Comparison of ENCODE assay signal across 1 cellular context in the genomic region with DNA sequence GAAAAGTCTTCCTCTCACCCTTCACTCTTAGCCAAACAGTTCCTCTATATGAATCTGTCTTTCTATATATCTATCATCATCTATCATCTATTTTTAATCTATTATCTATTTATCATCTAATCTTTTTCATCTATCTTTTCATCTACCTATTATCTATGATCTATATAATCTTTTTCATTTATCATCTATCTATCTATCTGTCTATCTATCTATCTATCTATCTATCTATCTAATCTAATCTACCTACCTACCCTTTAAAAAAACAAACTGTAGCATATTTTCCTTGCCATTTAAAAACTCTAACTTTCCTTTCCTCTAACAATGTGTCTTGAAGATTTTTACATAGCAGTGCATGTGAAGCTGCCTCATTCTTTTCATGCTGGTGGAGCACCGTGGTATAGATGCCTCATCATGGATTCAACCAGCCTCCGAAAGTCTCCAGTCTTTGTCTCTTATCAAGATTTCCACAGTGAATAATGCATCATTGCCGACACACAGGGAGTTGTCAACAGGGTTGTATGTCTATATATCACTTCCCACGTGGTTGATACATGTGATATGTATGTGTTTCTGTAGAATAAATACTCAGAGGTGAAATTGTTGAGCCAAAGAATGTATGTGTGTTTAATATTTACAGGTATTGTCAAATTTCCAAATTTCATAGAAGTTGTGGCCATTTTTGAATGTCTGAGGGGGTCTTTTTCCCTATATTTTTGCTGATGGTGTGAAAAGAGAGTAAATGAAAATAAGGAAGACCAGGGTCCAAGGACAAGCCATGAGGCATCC.
TF ChIP-seq lines count a peak whose summit lies in the region.

No MANE protein-coding gene starts in this region.

TF ChIP-seq in K562, 482 proteins besides CTCF, POLR2A, EP300 and RAD21 (continued from another document):
- TF ChIP-seq RBM22 (IDR thresholded peaks at IDR 0.05; ENCODE audit: low read depth, low read length, poor library complexity, severe bottlenecking) (no peak), E2F8 (IDR thresholded peaks at IDR 0.05; ENCODE audit: low read depth, partially characterized antibody) (no peak), EGR1 (conservative IDR thresholded peaks at IDR 0.05) (no peak), ZNF707 (CRISPR knock-in tag; conservative IDR thresholded peaks at IDR 0.05) (no peak), E2F5 (CRISPR knock-in tag; IDR thresholded peaks at IDR 0.05) (no peak), RBM14 (IDR thresholded peaks at IDR 0.05; ENCODE audit: borderline replicate concordance, insufficient read depth, low read depth, low read length) (no peak), FOXK2 (conservative IDR thresholded peaks at IDR 0.05 in 1 of 2, IDR thresholded peaks at IDR 0.05 in 1 of 2; ENCODE audit: low read depth in 2 of 2) (peak in 1 of 2 experiments; percentile 79; a peak in 3 of 4 replicates), SMARCA4 (IDR thresholded peaks at IDR 0.05) (peak; percentile 41; the same call in 1 of the 2 replicates), ZNF785 (CRISPR knock-in tag; IDR thresholded peaks at IDR 0.05) (no peak), GABPB1 (CRISPR knock-in tag; IDR thresholded peaks at IDR 0.05) (no peak), TEAD4 (IDR thresholded peaks at IDR 0.05; ENCODE audit: low read length) (0 out of 2 replicates have a peak, but pooled peaks have one; percentile 18), TEAD4 (CRISPR knock-in tag; IDR thresholded peaks at IDR 0.05; ENCODE audit: borderline replicate concordance) (no peak), RUNX1 (IDR thresholded peaks at IDR 0.05; ENCODE audit: low read depth) (no peak), LEF1 (IDR thresholded peaks at IDR 0.05) (no peak), SMAD4 (CRISPR knock-in tag; conservative IDR thresholded peaks at IDR 0.05) (0 out of 2 replicates have a peak, but pooled peaks have one; percentile 12), HDAC1 (IDR thresholded peaks at IDR 0.05) (0 out of 4 replicates have a peak, but pooled peaks of 1 of the 2 experiments have one; percentile 11), ZNF124 (CRISPR knock-in tag; IDR thresholded peaks at IDR 0.05) (no peak), NFRKB (IDR thresholded peaks at IDR 0.05; ENCODE audit: low read depth) (no peak), TCF7L2 (IDR thresholded peaks at IDR 0.05; ENCODE audit: low read depth, low read length) (no peak), TRIM24 (IDR thresholded peaks at IDR 0.05) (0 out of 4 replicates have a peak, but pooled peaks of 1 of the 2 experiments have one; percentile 31), RB1 (IDR thresholded peaks at IDR 0.05; ENCODE audit: low read depth) (no peak), POLR3A (IDR thresholded peaks at IDR 0.05; ENCODE audit: borderline replicate concordance, extremely low read depth, insufficient read depth, insufficient read length) (no peak), FOXM1 (IDR thresholded peaks at IDR 0.05; ENCODE audit: low read depth) (no peak), FOXM1 (CRISPR knock-in tag; IDR thresholded peaks at IDR 0.05; ENCODE audit: low read depth) (no peak), ELF4 (CRISPR knock-in tag; IDR thresholded peaks at IDR 0.05) (no peak), ZEB2 (IDR thresholded peaks at IDR 0.05) (peak; percentile 93), SMARCE1 (IDR thresholded peaks at IDR 0.05) (0 out of 2 replicates have a peak, but pooled peaks have one; percentile 19), GATAD2B (IDR thresholded peaks at IDR 0.05; ENCODE audit: borderline replicate concordance) (peak; percentile 91), MAZ (CRISPR knock-in tag; conservative IDR thresholded peaks at IDR 0.05 in 1 of 2, IDR thresholded peaks at IDR 0.05 in 1 of 2) (no peak)
- TF ChIP-seq, protein P1, sequence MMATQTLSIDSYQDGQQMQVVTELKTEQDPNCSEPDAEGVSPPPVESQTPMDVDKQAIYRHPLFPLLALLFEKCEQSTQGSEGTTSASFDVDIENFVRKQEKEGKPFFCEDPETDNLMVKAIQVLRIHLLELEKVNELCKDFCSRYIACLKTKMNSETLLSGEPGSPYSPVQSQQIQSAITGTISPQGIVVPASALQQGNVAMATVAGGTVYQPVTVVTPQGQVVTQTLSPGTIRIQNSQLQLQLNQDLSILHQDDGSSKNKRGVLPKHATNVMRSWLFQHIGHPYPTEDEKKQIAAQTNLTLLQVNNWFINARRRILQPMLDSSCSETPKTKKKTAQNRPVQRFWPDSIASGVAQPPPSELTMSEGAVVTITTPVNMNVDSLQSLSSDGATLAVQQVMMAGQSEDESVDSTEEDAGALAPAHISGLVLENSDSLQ (IDR thresholded peaks at IDR 0.05), result peak; percentile 61
- TF ChIP-seq, protein P2, sequence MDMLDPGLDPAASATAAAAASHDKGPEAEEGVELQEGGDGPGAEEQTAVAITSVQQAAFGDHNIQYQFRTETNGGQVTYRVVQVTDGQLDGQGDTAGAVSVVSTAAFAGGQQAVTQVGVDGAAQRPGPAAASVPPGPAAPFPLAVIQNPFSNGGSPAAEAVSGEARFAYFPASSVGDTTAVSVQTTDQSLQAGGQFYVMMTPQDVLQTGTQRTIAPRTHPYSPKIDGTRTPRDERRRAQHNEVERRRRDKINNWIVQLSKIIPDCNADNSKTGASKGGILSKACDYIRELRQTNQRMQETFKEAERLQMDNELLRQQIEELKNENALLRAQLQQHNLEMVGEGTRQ (CRISPR knock-in tag; IDR thresholded peaks at IDR 0.05), result no peak
- TF ChIP-seq, protein P3, sequence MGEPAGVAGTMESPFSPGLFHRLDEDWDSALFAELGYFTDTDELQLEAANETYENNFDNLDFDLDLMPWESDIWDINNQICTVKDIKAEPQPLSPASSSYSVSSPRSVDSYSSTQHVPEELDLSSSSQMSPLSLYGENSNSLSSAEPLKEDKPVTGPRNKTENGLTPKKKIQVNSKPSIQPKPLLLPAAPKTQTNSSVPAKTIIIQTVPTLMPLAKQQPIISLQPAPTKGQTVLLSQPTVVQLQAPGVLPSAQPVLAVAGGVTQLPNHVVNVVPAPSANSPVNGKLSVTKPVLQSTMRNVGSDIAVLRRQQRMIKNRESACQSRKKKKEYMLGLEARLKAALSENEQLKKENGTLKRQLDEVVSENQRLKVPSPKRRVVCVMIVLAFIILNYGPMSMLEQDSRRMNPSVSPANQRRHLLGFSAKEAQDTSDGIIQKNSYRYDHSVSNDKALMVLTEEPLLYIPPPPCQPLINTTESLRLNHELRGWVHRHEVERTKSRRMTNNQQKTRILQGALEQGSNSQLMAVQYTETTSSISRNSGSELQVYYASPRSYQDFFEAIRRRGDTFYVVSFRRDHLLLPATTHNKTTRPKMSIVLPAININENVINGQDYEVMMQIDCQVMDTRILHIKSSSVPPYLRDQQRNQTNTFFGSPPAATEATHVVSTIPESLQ (CRISPR knock-in tag; IDR thresholded peaks at IDR 0.05), result no peak
- TF ChIP-seq, protein P4, sequence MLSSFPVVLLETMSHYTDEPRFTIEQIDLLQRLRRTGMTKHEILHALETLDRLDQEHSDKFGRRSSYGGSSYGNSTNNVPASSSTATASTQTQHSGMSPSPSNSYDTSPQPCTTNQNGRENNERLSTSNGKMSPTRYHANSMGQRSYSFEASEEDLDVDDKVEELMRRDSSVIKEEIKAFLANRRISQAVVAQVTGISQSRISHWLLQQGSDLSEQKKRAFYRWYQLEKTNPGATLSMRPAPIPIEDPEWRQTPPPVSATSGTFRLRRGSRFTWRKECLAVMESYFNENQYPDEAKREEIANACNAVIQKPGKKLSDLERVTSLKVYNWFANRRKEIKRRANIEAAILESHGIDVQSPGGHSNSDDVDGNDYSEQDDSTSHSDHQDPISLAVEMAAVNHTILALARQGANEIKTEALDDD (IDR thresholded peaks at IDR 0.05), result no peak
- TF ChIP-seq, protein P5, sequence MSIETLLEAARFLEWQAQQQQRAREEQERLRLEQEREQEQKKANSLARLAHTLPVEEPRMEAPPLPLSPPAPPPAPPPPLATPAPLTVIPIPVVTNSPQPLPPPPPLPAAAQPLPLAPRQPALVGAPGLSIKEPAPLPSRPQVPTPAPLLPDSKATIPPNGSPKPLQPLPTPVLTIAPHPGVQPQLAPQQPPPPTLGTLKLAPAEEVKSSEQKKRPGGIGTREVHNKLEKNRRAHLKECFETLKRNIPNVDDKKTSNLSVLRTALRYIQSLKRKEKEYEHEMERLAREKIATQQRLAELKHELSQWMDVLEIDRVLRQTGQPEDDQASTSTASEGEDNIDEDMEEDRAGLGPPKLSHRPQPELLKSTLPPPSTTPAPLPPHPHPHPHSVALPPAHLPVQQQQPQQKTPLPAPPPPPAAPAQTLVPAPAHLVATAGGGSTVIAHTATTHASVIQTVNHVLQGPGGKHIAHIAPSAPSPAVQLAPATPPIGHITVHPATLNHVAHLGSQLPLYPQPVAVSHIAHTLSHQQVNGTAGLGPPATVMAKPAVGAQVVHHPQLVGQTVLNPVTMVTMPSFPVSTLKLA (conservative IDR thresholded peaks at IDR 0.05), result peak; percentile 40 to 63; a peak in 1 of 4 replicates
- TF ChIP-seq, protein P6, sequence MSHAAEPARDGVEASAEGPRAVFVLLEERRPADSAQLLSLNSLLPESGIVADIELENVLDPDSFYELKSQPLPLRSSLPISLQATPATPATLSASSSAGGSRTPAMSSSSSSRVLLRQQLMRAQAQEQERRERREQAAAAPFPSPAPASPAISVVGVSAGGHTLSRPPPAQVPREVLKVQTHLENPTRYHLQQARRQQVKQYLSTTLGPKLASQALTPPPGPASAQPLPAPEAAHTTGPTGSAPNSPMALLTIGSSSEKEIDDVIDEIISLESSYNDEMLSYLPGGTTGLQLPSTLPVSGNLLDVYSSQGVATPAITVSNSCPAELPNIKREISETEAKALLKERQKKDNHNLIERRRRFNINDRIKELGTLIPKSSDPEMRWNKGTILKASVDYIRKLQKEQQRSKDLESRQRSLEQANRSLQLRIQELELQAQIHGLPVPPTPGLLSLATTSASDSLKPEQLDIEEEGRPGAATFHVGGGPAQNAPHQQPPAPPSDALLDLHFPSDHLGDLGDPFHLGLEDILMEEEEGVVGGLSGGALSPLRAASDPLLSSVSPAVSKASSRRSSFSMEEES (CRISPR knock-in tag; IDR thresholded peaks at IDR 0.05), result 0 out of 2 replicates have a peak, but pooled peaks have one; percentile 7
